Comparison of ENCODE assay signal across 7 cellular contexts in the genomic region with DNA sequence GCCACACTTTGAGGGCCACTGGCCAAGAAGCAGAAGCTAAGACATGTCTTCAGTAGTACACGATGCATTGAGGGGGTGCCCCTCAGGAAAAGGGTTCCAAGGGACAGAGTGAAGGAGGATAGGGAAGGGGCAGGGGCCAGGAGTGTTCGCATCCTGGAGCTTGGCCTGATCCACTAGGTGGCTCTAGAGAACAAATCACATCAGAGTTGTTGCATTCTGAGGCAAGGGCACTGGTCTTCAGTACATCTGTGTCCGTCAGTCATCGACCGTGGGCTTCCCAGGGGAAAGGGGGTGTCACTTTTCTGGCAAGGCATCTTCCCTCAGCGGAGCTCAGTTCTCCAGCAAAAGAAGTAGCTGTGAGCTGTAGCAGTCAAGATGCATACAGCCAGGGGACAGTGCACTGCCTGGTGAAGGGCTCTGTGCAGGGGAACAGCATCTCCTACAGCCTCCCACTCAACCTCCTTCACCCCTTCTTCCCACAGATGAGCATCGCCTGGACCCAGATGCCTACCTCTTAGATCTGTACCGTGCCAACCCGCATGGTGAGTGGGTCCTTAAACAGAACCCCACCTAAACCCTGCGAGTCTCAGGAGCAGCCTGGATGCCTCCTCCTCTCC. TPM values are rescaled to one million over a fixed set of nuclear protein-coding genes. Genes with fewer than 3 reads are reported as not detected.
DNase-seq lines count a peak whose midpoint lies in the region; ATAC-seq and TF ChIP-seq lines count a peak whose summit lies in the region.

No MANE protein-coding gene starts in this region.

- intact Hi-C loops in left colon (cut with DNase I, micrococcal nuclease), result no loop called here

- H3K4me3 Mint-ChIP-seq in activated CD4-positive, alpha-beta memory T cell treated with anti-CD3 and anti-CD28 coated beads, Interleukin-2, amount 10 ng/mL, durations not matched to agents 7 days and 5 days, result no peak overlapping the region
- H3K4me3 Mint-ChIP-seq in effector memory CD8-positive, alpha-beta T cell, result no peak overlapping the region

- no peaks in the 10 kb centered on the region for H3K36me3 Mint-ChIP-seq in activated CD4-positive, alpha-beta memory T cell treated with anti-CD3 and anti-CD28 coated beads, Interleukin-2, amount 10 ng/mL, durations not matched to agents 7 days and 5 days (ENCODE audit: low read depth)
- H3K36me3 Mint-ChIP-seq in effector memory CD8-positive, alpha-beta T cell (ENCODE audit: insufficient read depth), result no peaks in the 10 kb centered on the region

- no peak overlapping the region for H3K4me3 ChIP-seq in GM12865 (ENCODE audit: low read depth, low read length)
- H3K4me3 ChIP-seq in NB4 (ENCODE audit: low read depth, low read length), result no peak overlapping the region

- peaks cover 45% of the 10 kb centered on the region for H3K27me3 Mint-ChIP-seq in activated CD4-positive, alpha-beta memory T cell treated with anti-CD3 and anti-CD28 coated beads, Interleukin-2, amount 10 ng/mL, durations not matched to agents 7 days and 5 days
- peaks cover 25 to 37% of the 10 kb centered on the region in 2 donors for H3K27me3 Mint-ChIP-seq in effector memory CD8-positive, alpha-beta T cell

- ATAC-seq in left colon, result peak; percentile 39
- no peak for ATAC-seq in effector memory CD8-positive, alpha-beta T cell (replicated peaks)

- DNase-seq in GM12865 (ENCODE audit: low read depth), result peak; percentile 28
- peak; percentile 49 for DNase-seq in NB4 (ENCODE audit: low read depth)
- peak; percentile 20 for DNase-seq in activated CD4-positive, alpha-beta memory T cell treated with anti-CD3 and anti-CD28 coated beads, Interleukin-2, amount 10 ng/mL, durations not matched to agents 7 days and 5 days
- DNase-seq in left colon, result no peak
- no peak for DNase-seq in effector memory CD8-positive, alpha-beta T cell
- DNase-seq in central memory CD4-positive, alpha-beta T cell, result no peak
- DNase-seq in GM19238 (ENCODE audit: insufficient read length, low spot score), result no peak

- peaks cover 4% of the 10 kb centered on the region for H3K9me3 Mint-ChIP-seq in activated CD4-positive, alpha-beta memory T cell treated with anti-CD3 and anti-CD28 coated beads, Interleukin-2, amount 10 ng/mL, durations not matched to agents 7 days and 5 days
- peaks cover 4 to 9% of the 10 kb centered on the region in 2 donors for H3K9me3 Mint-ChIP-seq in effector memory CD8-positive, alpha-beta T cell

- POLR2A ChIA-PET in activated CD4-positive, alpha-beta memory T cell treated with anti-CD3 and anti-CD28 coated beads, Interleukin-2, amount 10 ng/mL, durations not matched to agents 7 days and 5 days (lab: Charles Lee), result interaction anchor here (1.0 kb wide), 1 partner anchor 400 kb away, joined by 3 read pairs; no protein-coding TSS in a partner anchor

- H3K27ac Mint-ChIP-seq in activated CD4-positive, alpha-beta memory T cell treated with anti-CD3 and anti-CD28 coated beads, Interleukin-2, amount 10 ng/mL, durations not matched to agents 7 days and 5 days, result no peak overlapping the region
- H3K27ac Mint-ChIP-seq in effector memory CD8-positive, alpha-beta T cell, result no peak overlapping the region

- peaks cover 7% of the 10 kb centered on the region for H3K4me1 Mint-ChIP-seq in activated CD4-positive, alpha-beta memory T cell treated with anti-CD3 and anti-CD28 coated beads, Interleukin-2, amount 10 ng/mL, durations not matched to agents 7 days and 5 days
- peaks cover 3 to 6% of the 10 kb centered on the region in 2 donors for H3K4me1 Mint-ChIP-seq in effector memory CD8-positive, alpha-beta T cell (ENCODE audit: low read depth in 2 of 2)

- no peak for TF ChIP-seq POLR2A in NB4 (IDR thresholded peaks at IDR 0.05; ENCODE audit: extremely low read depth, insufficient read length)

- CTCF ChIA-PET in activated CD4-positive, alpha-beta memory T cell treated with anti-CD3 and anti-CD28 coated beads, Interleukin-2, amount 10 ng/mL, durations not matched to agents 7 days and 5 days (lab: Charles Lee), result interaction anchor here (1.0 to 3.0 kb wide), 9 partner anchors 9 to 431 kb away, joined by 3 to 15 read pairs (median 3); no protein-coding TSS in a partner anchor

- peak; percentile 59 for TF ChIP-seq CTCF in GM12865 (IDR thresholded peaks at IDR 0.05; ENCODE audit: insufficient read depth, low read depth, low read length, missing control alignments)
- TF ChIP-seq CTCF in NB4 (IDR thresholded peaks at IDR 0.05; ENCODE audit: low read depth, low read length), result peak; percentile 65

RNA-seq across cellular contexts. Expression of gene ARHGAP40, which starts 47.8 kb away (rescaled TPM):
- not detected for total RNA-seq in activated CD4-positive, alpha-beta memory T cell treated with anti-CD3 and anti-CD28 coated beads, Interleukin-2, amount 10 ng/mL, durations not matched to agents 7 days and 5 days
- total RNA-seq in left colon, result not detected

Comparison
In these comparisons a context has a peak if more than half of its experiments do, and no peak if none do; other contexts are left out.
1. DNase-seq: peak in GM12865 (single experiment), NB4 (single experiment) and activated CD4-positive, alpha-beta memory T cell treated with anti-CD3 and anti-CD28 coated beads, Interleukin-2, amount 10 ng/mL, durations not matched to agents 7 days and 5 days (single experiment); none in left colon (0 of 2), effector memory CD8-positive, alpha-beta T cell (0 of 3), central memory CD4-positive, alpha-beta T cell (single experiment) and GM19238 (single experiment).